ENCODE assay signal across 12 cellular contexts in genomic region chr13:93951153-93951552, GRCh38.
DNase-seq lines count a peak whose midpoint lies in the region; ATAC-seq and TF ChIP-seq lines count a peak whose summit lies in the region.
"Had no signal": no experiment of that assay in that cellular context is flagged by ENCODE, and none has a peak within 500 bp of the region (broad histone marks: within the 10 kb centered on the region; RNA-seq: fewer than 3 reads in every experiment).

No MANE protein-coding gene starts in this region.

- no peak overlapping the region for H3K4me3 ChIP-seq in AG09309 (ENCODE audit: control insufficient read depth, low read depth, low read length)

- peak; percentile 49 for TF ChIP-seq CTCF in AG09309 (IDR thresholded peaks at IDR 0.05; ENCODE audit: control insufficient read depth, insufficient read depth, low read depth, low read length, missing control alignments)

- DNase-seq in AG09309 (ENCODE audit: low read depth) (no peak), ELR (ENCODE audit: low read depth) (peak; percentile 1), NCI-H748 (lab: John Stamatoyannopoulos, UW; ENCODE audit: unreplicated experiment) (peak; percentile 73), fibroblast of peridontal ligament (ENCODE audit: extremely low read depth) (peak; percentile 48), kidney glomerular epithelial cell (lab: John Stamatoyannopoulos, UW) (no peak)
- no peak for DNase-seq in stimulated activated CD8-positive, alpha-beta memory T cell treated with anti-CD3 and anti-CD28 coated beads, Interleukin-4, amount 100 ng/mL, for 48 hours
- DNase-seq: central memory CD4-positive, alpha-beta T cell; foreskin melanocyte; left colon; NCI-H446 had no signal

- ATAC-seq in GM19397 (IDR thresholded peaks at IDR 0.05; ENCODE audit: unreplicated experiment): no peak
- ATAC-seq in HG02870 (IDR thresholded peaks at IDR 0.05; ENCODE audit: unreplicated experiment): no peak
- ATAC-seq: left colon had no signal

Comparison
In these comparisons a context has a peak if more than half of its experiments do, and no peak if none do; other contexts are left out.
1. DNase-seq: peak in ELR (single experiment), NCI-H748 (single experiment) and fibroblast of peridontal ligament (single experiment); none in AG09309 (single experiment), stimulated activated CD8-positive, alpha-beta memory T cell treated with anti-CD3 and anti-CD28 coated beads, Interleukin-4, amount 100 ng/mL, for 48 hours (single experiment) and kidney glomerular epithelial cell (single experiment).